ENCODE assay signal across 20 cellular contexts in genomic region chrX:108558217-108558616, GRCh38.
"Had no signal": no experiment of that assay in that cellular context is flagged by ENCODE, and none has a peak within 500 bp of the region (broad histone marks: within the 10 kb centered on the region; RNA-seq: fewer than 3 reads in every experiment).

No MANE protein-coding gene starts in this region.

- H3K27ac Mint-ChIP-seq: effector memory CD8-positive, alpha-beta T cell; immature natural killer cell; natural killer cell treated with Interleukin-12 subunit alpha and Interleukin-12 subunit beta and Interleukin-15 and Interleukin-18, amount 100 ng/mL, for 72 hours; progenitor cell of endocrine pancreas; stimulated activated naive B cell treated with anti-CD40 and anti-IgM and Interleukin-4, amounts not matched to agents 10 μg/mL and 1 μg/mL and 100 μg/mL, for 72 hours; stimulated activated naive CD8-positive, alpha-beta T cell treated with anti-CD3 and anti-CD28 coated beads, Interleukin-15, Interleukin-2, amounts not matched to agents 100 ng/mL and 50 ng/mL, for 24 hours had no signal

- H3K36me3 Mint-ChIP-seq: immature natural killer cell; natural killer cell treated with Interleukin-12 subunit alpha and Interleukin-12 subunit beta and Interleukin-15 and Interleukin-18, amount 100 ng/mL, for 72 hours; stimulated activated naive B cell treated with anti-CD40 and anti-IgM and Interleukin-4, amounts not matched to agents 10 μg/mL and 1 μg/mL and 100 μg/mL, for 72 hours had no signal

- H3K9me3 Mint-ChIP-seq: effector memory CD8-positive, alpha-beta T cell; natural killer cell treated with Interleukin-12 subunit alpha and Interleukin-12 subunit beta and Interleukin-15 and Interleukin-18, amount 100 ng/mL, for 72 hours; neural crest cell; stimulated activated naive B cell treated with anti-CD40 and anti-IgM and Interleukin-4, amounts not matched to agents 10 μg/mL and 1 μg/mL and 100 μg/mL, for 72 hours; stimulated activated naive CD8-positive, alpha-beta T cell treated with anti-CD3 and anti-CD28 coated beads, Interleukin-15, Interleukin-2, amounts not matched to agents 100 ng/mL and 50 ng/mL, for 24 hours had no signal

- DNase-seq: cortex of kidney; effector memory CD8-positive, alpha-beta T cell; hypothalamus; immature natural killer cell; islet precursor cell; kidney glomerular epithelial cell; left colon; left ventricle myocardium inferior; lower lobe of right lung; right lobe of liver; small intestine; stimulated activated CD4-positive, alpha-beta T cell treated with anti-CD3 and anti-CD28 coated beads, Interleukin-15, amount 100 ng/mL, for 24 hours; stimulated activated CD4-positive, alpha-beta T cell treated with anti-CD3 and anti-CD28 coated beads, Interleukin-2, amount 100 ng/mL, for 48 hours; stimulated activated naive B cell treated with anti-CD40 and anti-IgM and Interleukin-4, amounts not matched to agents 10 μg/mL and 1 μg/mL and 100 μg/mL, for 72 hours; transverse colon; upper lobe of right lung had no signal

- H3K4me3 Mint-ChIP-seq: effector memory CD8-positive, alpha-beta T cell; immature natural killer cell; natural killer cell treated with Interleukin-12 subunit alpha and Interleukin-12 subunit beta and Interleukin-15 and Interleukin-18, amount 100 ng/mL, for 72 hours; neural crest cell; stimulated activated naive B cell treated with anti-CD40 and anti-IgM and Interleukin-4, amounts not matched to agents 10 μg/mL and 1 μg/mL and 100 μg/mL, for 72 hours; stimulated activated naive CD8-positive, alpha-beta T cell treated with anti-CD3 and anti-CD28 coated beads, Interleukin-15, Interleukin-2, amounts not matched to agents 100 ng/mL and 50 ng/mL, for 24 hours had no signal

- H3K27me3 Mint-ChIP-seq: effector memory CD8-positive, alpha-beta T cell; progenitor cell of endocrine pancreas; stimulated activated naive B cell treated with anti-CD40 and anti-IgM and Interleukin-4, amounts not matched to agents 10 μg/mL and 1 μg/mL and 100 μg/mL, for 72 hours; stimulated activated naive CD8-positive, alpha-beta T cell treated with anti-CD3 and anti-CD28 coated beads, Interleukin-15, Interleukin-2, amounts not matched to agents 100 ng/mL and 50 ng/mL, for 24 hours had no signal

- H3K4me1 Mint-ChIP-seq: immature natural killer cell; neural crest cell; stimulated activated naive B cell treated with anti-CD40 and anti-IgM and Interleukin-4, amounts not matched to agents 10 μg/mL and 1 μg/mL and 100 μg/mL, for 72 hours had no signal

- ATAC-seq: effector memory CD8-positive, alpha-beta T cell; left colon; lower lobe of right lung; natural killer cell treated with Interleukin-12 subunit alpha and Interleukin-12 subunit beta and Interleukin-15 and Interleukin-18, amount 100 ng/mL, for 72 hours; right lobe of liver; stimulated activated naive B cell treated with anti-CD40 and anti-IgM and Interleukin-4, amounts not matched to agents 10 μg/mL and 1 μg/mL and 100 μg/mL, for 72 hours; upper lobe of right lung had no signal
